In genomic region chr7:43609097-43609496, GRCh38 we compare ENCODE assay signal across 3 cellular contexts.
TF ChIP-seq lines count a peak whose summit lies in the region.

No MANE protein-coding gene starts in this region.

TF ChIP-seq in SK-N-SH, 30 proteins besides CTCF, POLR2A, EP300 and RAD21 (continued from another document):
- no peak for TF ChIP-seq PBX3 (IDR thresholded peaks at IDR 0.05)
- peak; percentile 84; the same call in 1 of the 2 replicates for TF ChIP-seq REST (IDR thresholded peaks at IDR 0.05; ENCODE audit: low read depth, low read length)

TF ChIP-seq in SK-N-SH treated with all-trans-retinoic acid at 6 μM for 48 hours, 23 proteins besides CTCF, POLR2A, EP300 and RAD21 (continued from another document):
- no peak for TF ChIP-seq CSRNP3 (CRISPR knock-in tag; IDR thresholded peaks at IDR 0.05)
- no peak for TF ChIP-seq SNAI2 (CRISPR knock-in tag; IDR thresholded peaks at IDR 0.05)
- TF ChIP-seq PPARA (CRISPR knock-in tag; IDR thresholded peaks at IDR 0.05; ENCODE audit: borderline replicate concordance) = no peak
- no peak for TF ChIP-seq ESRRG (CRISPR knock-in tag; IDR thresholded peaks at IDR 0.05)
- TF ChIP-seq ZC3H10 (CRISPR knock-in tag; IDR thresholded peaks at IDR 0.05) = no peak

TF ChIP-seq in GM23338, 12 proteins besides CTCF, POLR2A, EP300 and RAD21:
- TF ChIP-seq REST (IDR thresholded peaks at IDR 0.05; ENCODE audit: unreplicated experiment) = peak; percentile 34
- TF ChIP-seq ZNF331 (CRISPR knock-in tag; IDR thresholded peaks at IDR 0.05; ENCODE audit: low read depth) = no peak
